In the genomic region with DNA sequence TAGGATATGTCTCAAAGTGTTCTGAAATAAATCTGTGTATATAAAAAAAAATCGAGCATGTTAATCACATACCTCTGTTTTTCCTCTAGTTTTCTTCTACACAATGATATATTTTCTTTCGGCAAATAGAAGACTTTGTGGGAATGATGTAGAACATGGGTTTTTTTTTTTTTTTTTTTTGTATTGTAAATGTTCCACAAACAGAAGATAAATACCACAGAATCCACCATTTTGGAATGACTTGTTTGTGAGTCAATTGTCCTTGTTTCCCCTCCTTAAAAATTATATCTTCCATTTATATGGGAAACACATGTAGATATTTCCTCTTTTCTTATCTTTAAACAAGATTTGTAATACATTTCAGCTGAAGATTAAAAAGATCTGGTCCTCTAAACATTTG, we compare ENCODE assay signal across 1 cellular context.
TF ChIP-seq lines count a peak whose summit lies in the region.

No MANE protein-coding gene starts in this region.

TF ChIP-seq in SK-N-SH, 30 proteins besides CTCF, POLR2A, EP300 and RAD21 (continued from another document):
- no peak for TF ChIP-seq REST (IDR thresholded peaks at IDR 0.05; ENCODE audit: low read depth, low read length)
- no peak for TF ChIP-seq MAX (IDR thresholded peaks at IDR 0.05; ENCODE audit: low read depth)
- no peak for TF ChIP-seq GABPA (IDR thresholded peaks at IDR 0.05; ENCODE audit: low read depth)
- TF ChIP-seq RFX5 (IDR thresholded peaks at IDR 0.05; ENCODE audit: low read length) = no peak
- TF ChIP-seq MXI1 (IDR thresholded peaks at IDR 0.05; ENCODE audit: low read depth, low read length) = no peak
- TF ChIP-seq RCOR1 (IDR thresholded peaks at IDR 0.05; ENCODE audit: low read length) = no peak
- no peak for TF ChIP-seq NFIC (IDR thresholded peaks at IDR 0.05; ENCODE audit: borderline replicate concordance)
- TF ChIP-seq CHD2 (IDR thresholded peaks at IDR 0.05; ENCODE audit: low read length, partially characterized antibody) = no peak
- no peak for TF ChIP-seq JUND (IDR thresholded peaks at IDR 0.05)
- no peak for TF ChIP-seq FOSL2 (IDR thresholded peaks at IDR 0.05; ENCODE audit: borderline replicate concordance, low read depth)
- TF ChIP-seq, protein P1, sequence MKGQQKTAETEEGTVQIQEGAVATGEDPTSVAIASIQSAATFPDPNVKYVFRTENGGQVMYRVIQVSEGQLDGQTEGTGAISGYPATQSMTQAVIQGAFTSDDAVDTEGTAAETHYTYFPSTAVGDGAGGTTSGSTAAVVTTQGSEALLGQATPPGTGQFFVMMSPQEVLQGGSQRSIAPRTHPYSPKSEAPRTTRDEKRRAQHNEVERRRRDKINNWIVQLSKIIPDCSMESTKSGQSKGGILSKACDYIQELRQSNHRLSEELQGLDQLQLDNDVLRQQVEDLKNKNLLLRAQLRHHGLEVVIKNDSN (IDR thresholded peaks at IDR 0.05; ENCODE audit: borderline replicate concordance, low read depth) = no peak
- TF ChIP-seq SMC3 (IDR thresholded peaks at IDR 0.05; ENCODE audit: low read depth, low read length) = no peak
- no peak for TF ChIP-seq RXRA (IDR thresholded peaks at IDR 0.05; ENCODE audit: borderline replicate concordance, low read depth)
- TF ChIP-seq FOXJ3 (CRISPR knock-in tag; IDR thresholded peaks at IDR 0.05) = no peak
- no peak for TF ChIP-seq ELF1 (IDR thresholded peaks at IDR 0.05)
TF ChIP-seq in SK-N-SH: peak in this region for 0.
